ENCODE assay signal across 1 cellular context in the genomic region with DNA sequence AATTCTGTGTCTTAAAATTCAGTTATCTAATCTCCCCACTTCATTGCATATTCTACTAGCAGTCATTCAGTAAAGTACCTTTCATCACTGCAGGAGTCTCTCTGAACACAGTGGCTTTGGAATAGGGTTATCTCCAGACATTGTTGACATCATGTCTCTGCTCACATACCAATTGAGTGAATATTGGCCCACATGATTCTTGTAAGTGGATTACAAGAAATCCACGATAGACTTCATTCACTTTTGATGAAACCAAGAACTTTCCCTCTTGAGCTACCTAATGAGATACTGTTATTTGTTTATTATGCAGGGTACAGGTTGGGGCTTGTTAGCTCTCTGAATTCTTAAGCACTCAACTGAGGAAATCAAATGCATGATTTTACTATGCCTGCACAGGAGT.
A peak's percentile ranks its signal among the peaks of the same experiment; 100 is the strongest.
TF ChIP-seq lines count a peak whose summit lies in the region.

No MANE protein-coding gene starts in this region.

TF ChIP-seq in HEK293, 187 proteins besides CTCF, POLR2A, EP300 and RAD21 (continued from another document and continues in another):
- TF ChIP-seq, protein P1, sequence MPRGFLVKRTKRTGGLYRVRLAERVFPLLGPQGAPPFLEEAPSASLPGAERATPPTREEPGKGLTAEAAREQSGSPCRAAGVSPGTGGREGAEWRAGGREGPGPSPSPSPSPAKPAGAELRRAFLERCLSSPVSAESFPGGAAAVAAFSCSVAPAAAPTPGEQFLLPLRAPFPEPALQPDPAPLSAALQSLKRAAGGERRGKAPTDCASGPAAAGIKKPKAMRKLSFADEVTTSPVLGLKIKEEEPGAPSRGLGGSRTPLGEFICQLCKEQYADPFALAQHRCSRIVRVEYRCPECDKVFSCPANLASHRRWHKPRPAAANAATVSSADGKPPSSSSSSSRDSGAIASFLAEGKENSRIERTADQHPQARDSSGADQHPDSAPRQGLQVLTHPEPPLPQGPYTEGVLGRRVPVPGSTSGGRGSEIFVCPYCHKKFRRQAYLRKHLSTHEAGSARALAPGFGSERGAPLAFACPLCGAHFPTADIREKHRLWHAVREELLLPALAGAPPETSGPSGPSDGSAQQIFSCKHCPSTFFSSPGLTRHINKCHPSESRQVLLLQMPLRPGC (tag by site-specific recombination; IDR thresholded peaks at IDR 0.05) = peak; percentile 85
- TF ChIP-seq ZNF292 (tag by site-specific recombination; IDR thresholded peaks at IDR 0.05; ENCODE audit: borderline replicate concordance, low read depth) (no peak), ZNF623 (tag by site-specific recombination; IDR thresholded peaks at IDR 0.05) (no peak), ZNF155 (tag by site-specific recombination; IDR thresholded peaks at IDR 0.05) (no peak), SETDB1 (IDR thresholded peaks at IDR 0.05; ENCODE audit: insufficient read length, low read length) (no peak), ZNF777 (tag by site-specific recombination; IDR thresholded peaks at IDR 0.05; ENCODE audit: borderline replicate concordance) (no peak), ZNF112 (tag by site-specific recombination; IDR thresholded peaks at IDR 0.05) (no peak), ZNF664 (tag by site-specific recombination; IDR thresholded peaks at IDR 0.05) (peak; percentile 70), ZNF416 (tag by site-specific recombination; IDR thresholded peaks at IDR 0.05) (no peak), ZNF596 (tag by site-specific recombination; IDR thresholded peaks at IDR 0.05) (peak; percentile 60; the same call in 1 of the 2 replicates), TCF7L2 (IDR thresholded peaks at IDR 0.05; ENCODE audit: borderline replicate concordance, low read depth, low read length) (peak; percentile 96), YY1 (tag by site-specific recombination; IDR thresholded peaks at IDR 0.05) (no peak), ZNF184 (tag by site-specific recombination; IDR thresholded peaks at IDR 0.05) (no peak), ZNF175 (tag by site-specific recombination; IDR thresholded peaks at IDR 0.05) (no peak), ZEB2 (tag by site-specific recombination; IDR thresholded peaks at IDR 0.05) (peak; percentile 84), ZNF837 (tag by site-specific recombination; IDR thresholded peaks at IDR 0.05) (no peak), ZFP69B (tag by site-specific recombination; IDR thresholded peaks at IDR 0.05) (0 out of 2 replicates have a peak, but pooled peaks have one; percentile 42), GLI2 (tag by site-specific recombination; IDR thresholded peaks at IDR 0.05; ENCODE audit: borderline replicate concordance, low read depth) (peak; percentile 67; the same call in 1 of the 2 replicates), ZNF248 (tag by site-specific recombination; IDR thresholded peaks at IDR 0.05) (no peak), ZNF274 (IDR thresholded peaks at IDR 0.05; ENCODE audit: low read length) (no peak), ZNF274 (tag by site-specific recombination; IDR thresholded peaks at IDR 0.05; ENCODE audit: borderline replicate concordance) (no peak), OSR2 (tag by site-specific recombination; IDR thresholded peaks at IDR 0.05) (peak; percentile 96), ZNF324 (tag by site-specific recombination; IDR thresholded peaks at IDR 0.05) (0 out of 2 replicates have a peak, but pooled peaks have one; percentile 34), REPIN1 (tag by site-specific recombination; IDR thresholded peaks at IDR 0.05; ENCODE audit: low read depth) (no peak), ZNF266 (tag by site-specific recombination; IDR thresholded peaks at IDR 0.05; ENCODE audit: low read depth) (no peak), ZNF211 (tag by site-specific recombination; IDR thresholded peaks at IDR 0.05; ENCODE audit: low read depth) (no peak), ZNF747 (tag by site-specific recombination; IDR thresholded peaks at IDR 0.05) (no peak), ZNF169 (tag by site-specific recombination; IDR thresholded peaks at IDR 0.05) (no peak), BCL11B (tag by site-specific recombination; IDR thresholded peaks at IDR 0.05; ENCODE audit: low read depth) (no peak), ZNF549 (tag by site-specific recombination; IDR thresholded peaks at IDR 0.05) (no peak), ZNF555 (tag by site-specific recombination; conservative IDR thresholded peaks at IDR 0.05) (no peak), ZNF558 (tag by site-specific recombination; IDR thresholded peaks at IDR 0.05) (peak; percentile 50; the same call in 1 of the 2 replicates)
- TF ChIP-seq, protein P2, sequence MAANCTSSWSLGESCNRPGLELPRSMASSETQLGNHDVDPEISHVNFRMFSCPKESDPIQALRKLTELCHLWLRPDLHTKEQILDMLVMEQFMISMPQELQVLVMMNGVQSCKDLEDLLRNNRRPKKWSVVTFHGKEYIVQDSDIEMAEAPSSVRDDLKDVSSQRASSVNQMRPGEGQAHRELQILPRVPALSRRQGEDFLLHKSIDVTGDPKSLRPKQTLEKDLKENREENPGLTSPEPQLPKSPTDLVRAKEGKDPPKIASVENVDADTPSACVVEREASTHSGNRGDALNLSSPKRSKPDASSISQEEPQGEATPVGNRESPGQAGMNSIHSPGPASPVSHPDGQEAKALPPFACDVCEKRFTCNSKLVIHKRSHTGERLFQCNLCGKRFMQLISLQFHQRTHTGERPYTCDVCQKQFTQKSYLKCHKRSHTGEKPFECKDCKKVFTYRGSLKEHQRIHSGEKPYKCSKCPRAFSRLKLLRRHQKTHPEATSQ (tag by site-specific recombination; IDR thresholded peaks at IDR 0.05) = no peak
- TF ChIP-seq, protein P3, sequence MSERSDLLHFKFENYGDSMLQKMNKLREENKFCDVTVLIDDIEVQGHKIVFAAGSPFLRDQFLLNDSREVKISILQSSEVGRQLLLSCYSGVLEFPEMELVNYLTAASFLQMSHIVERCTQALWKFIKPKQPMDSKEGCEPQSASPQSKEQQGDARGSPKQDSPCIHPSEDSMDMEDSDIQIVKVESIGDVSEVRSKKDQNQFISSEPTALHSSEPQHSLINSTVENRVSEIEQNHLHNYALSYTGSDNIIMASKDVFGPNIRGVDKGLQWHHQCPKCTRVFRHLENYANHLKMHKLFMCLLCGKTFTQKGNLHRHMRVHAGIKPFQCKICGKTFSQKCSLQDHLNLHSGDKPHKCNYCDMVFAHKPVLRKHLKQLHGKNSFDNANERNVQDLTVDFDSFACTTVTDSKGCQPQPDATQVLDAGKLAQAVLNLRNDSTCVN (tag by site-specific recombination; optimal IDR thresholded peaks at IDR 0.05) = no peak
- TF ChIP-seq, protein P4, sequence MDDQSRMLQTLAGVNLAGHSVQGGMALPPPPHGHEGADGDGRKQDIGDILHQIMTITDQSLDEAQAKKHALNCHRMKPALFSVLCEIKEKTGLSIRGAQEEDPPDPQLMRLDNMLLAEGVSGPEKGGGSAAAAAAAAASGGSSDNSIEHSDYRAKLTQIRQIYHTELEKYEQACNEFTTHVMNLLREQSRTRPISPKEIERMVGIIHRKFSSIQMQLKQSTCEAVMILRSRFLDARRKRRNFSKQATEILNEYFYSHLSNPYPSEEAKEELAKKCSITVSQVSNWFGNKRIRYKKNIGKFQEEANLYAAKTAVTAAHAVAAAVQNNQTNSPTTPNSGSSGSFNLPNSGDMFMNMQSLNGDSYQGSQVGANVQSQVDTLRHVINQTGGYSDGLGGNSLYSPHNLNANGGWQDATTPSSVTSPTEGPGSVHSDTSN (CRISPR knock-in tag; IDR thresholded peaks at IDR 0.05) = no peak
- TF ChIP-seq, protein P5, sequence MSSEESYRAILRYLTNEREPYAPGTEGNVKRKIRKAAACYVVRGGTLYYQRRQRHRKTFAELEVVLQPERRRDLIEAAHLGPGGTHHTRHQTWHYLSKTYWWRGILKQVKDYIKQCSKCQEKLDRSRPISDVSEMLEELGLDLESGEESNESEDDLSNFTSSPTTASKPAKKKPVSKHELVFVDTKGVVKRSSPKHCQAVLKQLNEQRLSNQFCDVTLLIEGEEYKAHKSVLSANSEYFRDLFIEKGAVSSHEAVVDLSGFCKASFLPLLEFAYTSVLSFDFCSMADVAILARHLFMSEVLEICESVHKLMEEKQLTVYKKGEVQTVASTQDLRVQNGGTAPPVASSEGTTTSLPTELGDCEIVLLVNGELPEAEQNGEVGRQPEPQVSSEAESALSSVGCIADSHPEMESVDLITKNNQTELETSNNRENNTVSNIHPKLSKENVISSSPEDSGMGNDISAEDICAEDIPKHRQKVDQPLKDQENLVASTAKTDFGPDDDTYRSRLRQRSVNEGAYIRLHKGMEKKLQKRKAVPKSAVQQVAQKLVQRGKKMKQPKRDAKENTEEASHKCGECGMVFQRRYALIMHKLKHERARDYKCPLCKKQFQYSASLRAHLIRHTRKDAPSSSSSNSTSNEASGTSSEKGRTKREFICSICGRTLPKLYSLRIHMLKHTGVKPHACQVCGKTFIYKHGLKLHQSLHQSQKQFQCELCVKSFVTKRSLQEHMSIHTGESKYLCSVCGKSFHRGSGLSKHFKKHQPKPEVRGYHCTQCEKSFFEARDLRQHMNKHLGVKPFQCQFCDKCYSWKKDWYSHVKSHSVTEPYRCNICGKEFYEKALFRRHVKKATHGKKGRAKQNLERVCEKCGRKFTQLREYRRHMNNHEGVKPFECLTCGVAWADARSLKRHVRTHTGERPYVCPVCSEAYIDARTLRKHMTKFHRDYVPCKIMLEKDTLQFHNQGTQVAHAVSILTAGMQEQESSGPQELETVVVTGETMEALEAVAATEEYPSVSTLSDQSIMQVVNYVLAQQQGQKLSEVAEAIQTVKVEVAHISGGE (tag by site-specific recombination; conservative IDR thresholded peaks at IDR 0.05; ENCODE audit: low read depth) = no peak
- TF ChIP-seq, protein P6, sequence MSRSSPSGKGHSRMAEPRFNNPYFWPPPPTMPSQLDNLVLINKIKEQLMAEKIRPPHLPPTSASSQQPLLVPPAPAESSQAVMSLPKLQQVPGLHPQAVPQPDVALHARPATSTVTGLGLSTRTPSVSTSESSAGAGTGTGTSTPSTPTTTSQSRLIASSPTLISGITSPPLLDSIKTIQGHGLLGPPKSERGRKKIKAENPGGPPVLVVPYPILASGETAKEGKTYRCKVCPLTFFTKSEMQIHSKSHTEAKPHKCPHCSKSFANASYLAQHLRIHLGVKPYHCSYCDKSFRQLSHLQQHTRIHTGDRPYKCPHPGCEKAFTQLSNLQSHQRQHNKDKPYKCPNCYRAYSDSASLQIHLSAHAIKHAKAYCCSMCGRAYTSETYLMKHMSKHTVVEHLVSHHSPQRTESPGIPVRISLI (tag by site-specific recombination; IDR thresholded peaks at IDR 0.05) = no peak
- TF ChIP-seq, protein P7, sequence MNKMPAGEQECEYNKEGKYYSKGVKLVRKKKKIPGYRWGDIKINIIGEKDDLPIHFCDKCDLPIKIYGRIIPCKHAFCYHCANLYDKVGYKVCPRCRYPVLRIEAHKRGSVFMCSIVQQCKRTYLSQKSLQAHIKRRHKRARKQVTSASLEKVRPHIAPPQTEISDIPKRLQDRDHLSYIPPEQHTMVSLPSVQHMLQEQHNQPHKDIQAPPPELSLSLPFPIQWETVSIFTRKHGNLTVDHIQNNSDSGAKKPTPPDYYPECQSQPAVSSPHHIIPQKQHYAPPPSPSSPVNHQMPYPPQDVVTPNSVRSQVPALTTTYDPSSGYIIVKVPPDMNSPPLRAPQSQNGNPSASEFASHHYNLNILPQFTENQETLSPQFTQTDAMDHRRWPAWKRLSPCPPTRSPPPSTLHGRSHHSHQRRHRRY (tag by site-specific recombination; IDR thresholded peaks at IDR 0.05) = no peak
- TF ChIP-seq, protein P8, sequence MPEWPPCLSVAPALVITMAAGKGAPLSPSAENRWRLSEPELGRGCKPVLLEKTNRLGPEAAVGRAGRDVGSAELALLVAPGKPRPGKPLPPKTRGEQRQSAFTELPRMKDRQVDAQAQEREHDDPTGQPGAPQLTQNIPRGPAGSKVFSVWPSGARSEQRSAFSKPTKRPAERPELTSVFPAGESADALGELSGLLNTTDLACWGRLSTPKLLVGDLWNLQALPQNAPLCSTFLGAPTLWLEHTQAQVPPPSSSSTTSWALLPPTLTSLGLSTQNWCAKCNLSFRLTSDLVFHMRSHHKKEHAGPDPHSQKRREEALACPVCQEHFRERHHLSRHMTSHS (tag by site-specific recombination; IDR thresholded peaks at IDR 0.05) = no peak
- TF ChIP-seq, protein P9, sequence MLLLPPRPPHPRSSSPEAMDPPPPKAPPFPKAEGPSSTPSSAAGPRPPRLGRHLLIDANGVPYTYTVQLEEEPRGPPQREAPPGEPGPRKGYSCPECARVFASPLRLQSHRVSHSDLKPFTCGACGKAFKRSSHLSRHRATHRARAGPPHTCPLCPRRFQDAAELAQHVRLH (tag by site-specific recombination; IDR thresholded peaks at IDR 0.05) = peak; percentile 77
- TF ChIP-seq, protein P10, sequence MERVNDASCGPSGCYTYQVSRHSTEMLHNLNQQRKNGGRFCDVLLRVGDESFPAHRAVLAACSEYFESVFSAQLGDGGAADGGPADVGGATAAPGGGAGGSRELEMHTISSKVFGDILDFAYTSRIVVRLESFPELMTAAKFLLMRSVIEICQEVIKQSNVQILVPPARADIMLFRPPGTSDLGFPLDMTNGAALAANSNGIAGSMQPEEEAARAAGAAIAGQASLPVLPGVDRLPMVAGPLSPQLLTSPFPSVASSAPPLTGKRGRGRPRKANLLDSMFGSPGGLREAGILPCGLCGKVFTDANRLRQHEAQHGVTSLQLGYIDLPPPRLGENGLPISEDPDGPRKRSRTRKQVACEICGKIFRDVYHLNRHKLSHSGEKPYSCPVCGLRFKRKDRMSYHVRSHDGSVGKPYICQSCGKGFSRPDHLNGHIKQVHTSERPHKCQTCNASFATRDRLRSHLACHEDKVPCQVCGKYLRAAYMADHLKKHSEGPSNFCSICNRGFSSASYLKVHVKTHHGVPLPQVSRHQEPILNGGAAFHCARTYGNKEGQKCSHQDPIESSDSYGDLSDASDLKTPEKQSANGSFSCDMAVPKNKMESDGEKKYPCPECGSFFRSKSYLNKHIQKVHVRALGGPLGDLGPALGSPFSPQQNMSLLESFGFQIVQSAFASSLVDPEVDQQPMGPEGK (tag by site-specific recombination; IDR thresholded peaks at IDR 0.05) = peak; percentile 42; the same call in 1 of the 2 replicates
- TF ChIP-seq, protein P11, sequence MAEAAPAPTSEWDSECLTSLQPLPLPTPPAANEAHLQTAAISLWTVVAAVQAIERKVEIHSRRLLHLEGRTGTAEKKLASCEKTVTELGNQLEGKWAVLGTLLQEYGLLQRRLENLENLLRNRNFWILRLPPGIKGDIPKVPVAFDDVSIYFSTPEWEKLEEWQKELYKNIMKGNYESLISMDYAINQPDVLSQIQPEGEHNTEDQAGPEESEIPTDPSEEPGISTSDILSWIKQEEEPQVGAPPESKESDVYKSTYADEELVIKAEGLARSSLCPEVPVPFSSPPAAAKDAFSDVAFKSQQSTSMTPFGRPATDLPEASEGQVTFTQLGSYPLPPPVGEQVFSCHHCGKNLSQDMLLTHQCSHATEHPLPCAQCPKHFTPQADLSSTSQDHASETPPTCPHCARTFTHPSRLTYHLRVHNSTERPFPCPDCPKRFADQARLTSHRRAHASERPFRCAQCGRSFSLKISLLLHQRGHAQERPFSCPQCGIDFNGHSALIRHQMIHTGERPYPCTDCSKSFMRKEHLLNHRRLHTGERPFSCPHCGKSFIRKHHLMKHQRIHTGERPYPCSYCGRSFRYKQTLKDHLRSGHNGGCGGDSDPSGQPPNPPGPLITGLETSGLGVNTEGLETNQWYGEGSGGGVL (tag by site-specific recombination; IDR thresholded peaks at IDR 0.05) = no peak
- TF ChIP-seq, protein P12, sequence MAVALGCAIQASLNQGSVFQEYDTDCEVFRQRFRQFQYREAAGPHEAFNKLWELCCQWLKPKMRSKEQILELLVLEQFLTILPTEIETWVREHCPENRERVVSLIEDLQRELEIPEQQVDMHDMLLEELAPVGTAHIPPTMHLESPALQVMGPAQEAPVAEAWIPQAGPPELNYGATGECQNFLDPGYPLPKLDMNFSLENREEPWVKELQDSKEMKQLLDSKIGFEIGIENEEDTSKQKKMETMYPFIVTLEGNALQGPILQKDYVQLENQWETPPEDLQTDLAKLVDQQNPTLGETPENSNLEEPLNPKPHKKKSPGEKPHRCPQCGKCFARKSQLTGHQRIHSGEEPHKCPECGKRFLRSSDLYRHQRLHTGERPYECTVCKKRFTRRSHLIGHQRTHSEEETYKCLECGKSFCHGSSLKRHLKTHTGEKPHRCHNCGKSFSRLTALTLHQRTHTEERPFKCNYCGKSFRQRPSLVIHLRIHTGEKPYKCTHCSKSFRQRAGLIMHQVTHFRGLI (tag by site-specific recombination; IDR thresholded peaks at IDR 0.05) = peak; percentile 41; the same call in 1 of the 2 replicates
